Comparison of ENCODE assay signal across 26 cellular contexts in the genomic region with DNA sequence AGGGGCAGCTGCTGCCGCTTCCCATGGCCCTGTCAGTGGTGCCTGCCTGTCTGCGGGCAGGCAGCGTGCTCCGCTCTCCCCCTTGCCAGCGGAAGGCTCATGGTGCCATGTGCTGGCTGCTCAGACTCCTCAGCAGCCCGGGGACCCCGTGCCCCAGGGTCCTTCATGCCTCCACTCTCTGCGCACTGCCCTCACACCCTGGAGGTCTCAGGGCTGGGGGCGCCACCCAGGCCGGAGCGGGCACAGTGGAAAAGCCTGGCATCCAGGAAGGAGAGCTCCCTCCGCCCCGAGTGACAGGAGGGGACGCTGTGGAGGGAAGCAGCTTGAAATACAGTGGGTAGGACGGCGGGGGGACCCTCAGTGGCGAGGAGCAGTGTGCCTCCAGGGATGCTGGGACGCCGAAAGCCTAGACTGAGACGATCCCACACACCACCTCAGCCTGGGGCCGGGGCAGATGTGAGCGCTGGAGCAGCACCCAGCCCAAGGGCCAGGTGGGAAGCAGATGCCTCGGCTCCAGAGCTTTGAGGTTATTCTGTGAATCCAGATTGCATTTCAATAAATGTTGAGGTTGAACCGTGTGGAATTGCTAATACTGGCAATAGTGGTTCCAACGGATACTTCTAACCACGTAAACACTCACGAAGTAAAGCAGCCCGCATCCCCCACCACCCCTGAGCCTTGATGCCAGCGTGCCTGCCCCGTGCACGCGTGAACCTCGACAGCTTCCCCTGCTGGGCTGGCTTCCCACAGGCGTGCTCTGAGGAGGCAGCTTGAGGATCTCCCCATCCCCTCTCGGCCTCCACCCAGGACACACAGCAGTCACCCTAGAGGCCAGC. TPM values are rescaled to one million over a fixed set of nuclear protein-coding genes. Genes with fewer than 3 reads are reported as not detected.
DNase-seq lines count a peak whose midpoint lies in the region; ATAC-seq and TF ChIP-seq lines count a peak whose summit lies in the region.
"Had no signal": no experiment of that assay in that cellular context is flagged by ENCODE, and none has a peak within 500 bp of the region (broad histone marks: within the 10 kb centered on the region; RNA-seq: fewer than 3 reads in every experiment).

No MANE protein-coding gene starts in this region.

- DNase-seq in NCI-H82 (lab: John Stamatoyannopoulos, UW) = peak; percentile 48
- DNase-seq in NCI-H82 treated with DMSO at 0.1 percent for 48 hours (lab: John Stamatoyannopoulos, UW; ENCODE audit: unreplicated experiment) = no peak
- no peak for DNase-seq in CD4-positive, alpha-beta T cell
- DNase-seq in activated CD4-positive, alpha-beta memory T cell treated with anti-CD3 and anti-CD28 coated beads for 36 hours = no peak
- peak; percentile 28 for DNase-seq in left ventricle myocardium superior
- no peak for DNase-seq in SW 1271 (lab: John Stamatoyannopoulos, UW)
- DNase-seq in upper lobe of right lung = no peak
- DNase-seq: 8988T; activated CD4-positive, CD25-positive, alpha-beta regulatory T cell; activated CD8-positive, alpha-beta memory T cell treated with anti-CD3 and anti-CD28 coated beads for 24 hours; amniotic stem cell; cortex of kidney; DMS79 treated with DMSO at 0.1 percent for 48 hours; H9; KBM-7; MM.1S; natural killer cell; NCI-H1436; NCI-H69; RPMI8226; stimulated activated CD4-positive, alpha-beta T cell treated with anti-CD3 and anti-CD28 coated beads, Interleukin-4, amount 100 ng/mL, for 4 hours; trophoblast cell had no signal

- H3K4me1 Mint-ChIP-seq in CD4-positive, alpha-beta T cell (ENCODE audit: low read depth) = peaks cover 74% of the 10 kb centered on the region
- H3K4me1 Mint-ChIP-seq in activated CD4-positive, alpha-beta memory T cell treated with anti-CD3 and anti-CD28 coated beads for 36 hours (ENCODE audit: low read depth) = peaks cover 65% of the 10 kb centered on the region

- TF ChIP-seq CTCF in CD4-positive, alpha-beta T cell (IDR thresholded peaks at IDR 0.05) = no peak
- TF ChIP-seq CTCF in upper lobe of right lung (IDR thresholded peaks at IDR 0.05) = no peak

- CTCF ChIA-PET in CD4-positive, alpha-beta T cell (lab: Charles Lee) = no interaction called here
- CTCF ChIA-PET in activated CD4-positive, alpha-beta memory T cell treated with anti-CD3 and anti-CD28 coated beads for 36 hours (lab: Charles Lee) = no interaction called here

- POLR2A ChIA-PET in CD4-positive, alpha-beta T cell (lab: Charles Lee) = no interaction called here
- POLR2A ChIA-PET in activated CD4-positive, alpha-beta memory T cell treated with anti-CD3 and anti-CD28 coated beads for 36 hours (lab: Charles Lee) = interaction anchor here (0.6 kb wide), 1 partner anchor 111 kb away, joined by 3 read pairs; no protein-coding TSS in a partner anchor

- ATAC-seq in CD4-positive, alpha-beta T cell (ENCODE audit: poor library complexity) = no peak
- ATAC-seq in left ventricle myocardium superior (no peak), upper lobe of right lung (no peak), HG03039 (IDR thresholded peaks at IDR 0.05; ENCODE audit: unreplicated experiment) (no peak)
- ATAC-seq: natural killer cell had no signal

- no peaks in the 10 kb centered on the region for H3K27me3 ChIP-seq in CD4-positive, alpha-beta T cell (ENCODE audit: control insufficient read depth, insufficient read depth, low read length)
- H3K27me3 ChIP-seq in upper lobe of right lung = no peaks in the 10 kb centered on the region
- H3K27me3 ChIP-seq: breast epithelium had no signal

- peak overlapping the region; percentile 98 for H3K27ac Mint-ChIP-seq in CD4-positive, alpha-beta T cell
- peak overlapping the region; percentile 49 for H3K27ac Mint-ChIP-seq in activated CD4-positive, alpha-beta memory T cell treated with anti-CD3 and anti-CD28 coated beads for 36 hours
- H3K27ac Mint-ChIP-seq: activated T-helper 2 cell treated with anti-CD3 and anti-CD28 coated beads, Interferon-gamma antibody, Interleukin-2, Interleukin-4, amounts not matched to agents 10 μg/mL and 5 μg/mL and 100 μg/mL, durations not matched to agents 14 hours and 24 hours and 36 hours; H9; natural killer cell had no signal

- peaks cover 37% of the 10 kb centered on the region for H3K4me1 ChIP-seq in upper lobe of right lung

- H3K9me3 Mint-ChIP-seq in CD4-positive, alpha-beta T cell = no peaks in the 10 kb centered on the region
- no peaks in the 10 kb centered on the region for H3K9me3 Mint-ChIP-seq in activated CD4-positive, alpha-beta memory T cell treated with anti-CD3 and anti-CD28 coated beads for 36 hours
- H3K9me3 Mint-ChIP-seq: activated T-helper 2 cell treated with anti-CD3 and anti-CD28 coated beads, Interferon-gamma antibody, Interleukin-2, Interleukin-4, amounts not matched to agents 10 μg/mL and 5 μg/mL and 100 μg/mL, durations not matched to agents 14 hours and 24 hours and 36 hours; H9; natural killer cell had no signal

- peaks cover 60% of the 10 kb centered on the region for H3K36me3 ChIP-seq in upper lobe of right lung
- H3K36me3 ChIP-seq: breast epithelium had no signal

- H3K27me3 Mint-ChIP-seq in CD4-positive, alpha-beta T cell = no peaks in the 10 kb centered on the region
- no peaks in the 10 kb centered on the region for H3K27me3 Mint-ChIP-seq in activated CD4-positive, alpha-beta memory T cell treated with anti-CD3 and anti-CD28 coated beads for 36 hours

- intact Hi-C loops in CD4-positive, alpha-beta T cell (cut with DNase I, micrococcal nuclease) = loop anchor here (2.0 to 10.0 kb wide), 4 partner anchors 65 to 232 kb away; partner anchors contain the start of genes CLCN7 (in 1 of the 2), CRAMP1 (in 1 of the 2), EME2 (in 1 of the 2) and IFT140 (in 1 of the 2)
- intact Hi-C loops in activated CD4-positive, alpha-beta memory T cell treated with anti-CD3 and anti-CD28 coated beads for 36 hours (cut with micrococcal nuclease) = loop anchor here (5.0 kb wide), 2 partner anchors 72 to 118 kb away; partner anchors contain the start of genes CRAMP1, IFT140 and UQCC4
- intact Hi-C loops in left ventricle myocardium superior (cut with micrococcal nuclease) (no loop called here), upper lobe of right lung (cut with DNase I) (no loop called here)

- H3K4me3 Mint-ChIP-seq in CD4-positive, alpha-beta T cell = peak overlapping the region; percentile 77
- no peak overlapping the region for H3K4me3 Mint-ChIP-seq in activated CD4-positive, alpha-beta memory T cell treated with anti-CD3 and anti-CD28 coated beads for 36 hours
- H3K4me3 Mint-ChIP-seq: H9 had no signal

- peaks cover 88% of the 10 kb centered on the region for H3K36me3 Mint-ChIP-seq in CD4-positive, alpha-beta T cell (ENCODE audit: low read depth)
- H3K36me3 Mint-ChIP-seq in activated CD4-positive, alpha-beta memory T cell treated with anti-CD3 and anti-CD28 coated beads for 36 hours = peaks cover 37% of the 10 kb centered on the region
- H3K36me3 Mint-ChIP-seq: natural killer cell had no signal

- no peak overlapping the region for H3K27ac ChIP-seq in CD4-positive, alpha-beta T cell (ENCODE audit: low read depth, low read length)
- H3K27ac ChIP-seq in upper lobe of right lung = no peak overlapping the region

- no peak overlapping the region for H3K4me3 ChIP-seq in upper lobe of right lung

- H3K9me3 ChIP-seq in CD4-positive, alpha-beta T cell (ENCODE audit: control insufficient read depth, low read length) = no peaks in the 10 kb centered on the region
- no peaks in the 10 kb centered on the region for H3K9me3 ChIP-seq in upper lobe of right lung
- H3K9me3 ChIP-seq: breast epithelium had no signal

RNA-seq across cellular contexts. Expression of gene TMEM204, which starts 6.5 kb away (rescaled TPM):
- 10 to 100 TPM; 20.5 to 22.1 TPM for total RNA-seq in CD4-positive, alpha-beta T cell
- 10 to 100 TPM; 14.8 to 15.5 TPM for total RNA-seq in activated CD4-positive, alpha-beta memory T cell treated with anti-CD3 and anti-CD28 coated beads for 36 hours
- 28.8 TPM for total RNA-seq in left ventricle myocardium superior
- total RNA-seq in upper lobe of right lung = 69.2 TPM
- total RNA-seq: H9 had no signal

RNA-seq across cellular contexts. Expression of gene TELO2, which starts 46.8 kb away (rescaled TPM):
- total RNA-seq in CD4-positive, alpha-beta T cell = 10 to 100 TPM; 29.7 to 30.8 TPM
- total RNA-seq in activated CD4-positive, alpha-beta memory T cell treated with anti-CD3 and anti-CD28 coated beads for 36 hours = 10 to 100 TPM; 62.6 to 63.2 TPM
- total RNA-seq in left ventricle myocardium superior = 21.6 TPM
- 26.0 TPM for total RNA-seq in upper lobe of right lung

RNA-seq across cellular contexts. Expression of gene PTX4, which starts 51.2 kb away (rescaled TPM):
- total RNA-seq in CD4-positive, alpha-beta T cell = not detected
- not detected for total RNA-seq in activated CD4-positive, alpha-beta memory T cell treated with anti-CD3 and anti-CD28 coated beads for 36 hours
- total RNA-seq in left ventricle myocardium superior (not detected), upper lobe of right lung (not detected)
- total RNA-seq: activated T-helper 2 cell treated with anti-CD3 and anti-CD28 coated beads, Interferon-gamma antibody, Interleukin-2, Interleukin-4, amounts not matched to agents 10 μg/mL and 5 μg/mL and 100 μg/mL, durations not matched to agents 14 hours and 24 hours and 36 hours; breast epithelium; H9; osteocyte had no signal

Comparison
In these comparisons a context has a peak if more than half of its experiments do, and no peak if none do; other contexts are left out.
1. DNase-seq: peak in NCI-H82 (single experiment) and left ventricle myocardium superior (single experiment); none in NCI-H82 treated with DMSO at 0.1 percent for 48 hours (single experiment), CD4-positive, alpha-beta T cell (0 of 10), activated CD4-positive, alpha-beta memory T cell treated with anti-CD3 and anti-CD28 coated beads for 36 hours (single experiment), SW 1271 (0 of 2) and upper lobe of right lung (single experiment).
2. intact Hi-C loops: an anchor here in CD4-positive, alpha-beta T cell (2.0 to 10.0 kb wide) and activated CD4-positive, alpha-beta memory T cell treated with anti-CD3 and anti-CD28 coated beads for 36 hours (5.0 kb wide); none called in left ventricle myocardium superior and upper lobe of right lung.